In the genomic region with DNA sequence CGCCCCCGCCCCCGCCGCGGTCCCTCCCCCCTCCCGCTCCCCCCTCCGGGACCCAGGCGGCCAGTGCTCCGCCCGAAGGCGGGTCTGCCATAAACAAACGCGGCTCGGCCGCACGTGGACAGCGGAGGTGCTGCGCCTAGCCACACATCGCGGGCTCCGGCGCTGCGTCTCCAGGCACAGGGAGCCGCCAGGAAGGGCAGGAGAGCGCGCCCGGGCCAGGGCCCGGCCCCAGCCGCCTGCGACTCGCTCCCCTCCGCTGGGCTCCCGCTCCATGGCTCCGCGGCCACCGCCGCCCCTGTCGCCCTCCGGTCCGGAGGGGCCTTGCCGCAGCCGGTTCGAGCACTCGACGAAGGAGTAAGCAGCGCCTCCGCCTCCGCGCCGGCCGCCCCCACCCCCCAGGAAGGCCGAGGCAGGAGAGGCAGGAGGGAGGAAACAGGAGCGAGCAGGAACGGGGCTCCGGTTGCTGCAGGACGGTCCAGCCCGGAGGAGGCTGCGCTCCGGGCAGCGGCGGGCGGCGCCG, we compare ENCODE assay signal across 9 cellular contexts. TPM values are rescaled to one million over a fixed set of nuclear protein-coding genes. Genes with fewer than 3 reads are reported as not detected.
DNase-seq lines count a peak whose midpoint lies in the region; ATAC-seq and TF ChIP-seq lines count a peak whose summit lies in the region.
"Had no signal": no experiment of that assay in that cellular context is flagged by ENCODE, and none has a peak within 500 bp of the region (broad histone marks: within the 10 kb centered on the region; RNA-seq: fewer than 3 reads in every experiment).

A gene with protein sequence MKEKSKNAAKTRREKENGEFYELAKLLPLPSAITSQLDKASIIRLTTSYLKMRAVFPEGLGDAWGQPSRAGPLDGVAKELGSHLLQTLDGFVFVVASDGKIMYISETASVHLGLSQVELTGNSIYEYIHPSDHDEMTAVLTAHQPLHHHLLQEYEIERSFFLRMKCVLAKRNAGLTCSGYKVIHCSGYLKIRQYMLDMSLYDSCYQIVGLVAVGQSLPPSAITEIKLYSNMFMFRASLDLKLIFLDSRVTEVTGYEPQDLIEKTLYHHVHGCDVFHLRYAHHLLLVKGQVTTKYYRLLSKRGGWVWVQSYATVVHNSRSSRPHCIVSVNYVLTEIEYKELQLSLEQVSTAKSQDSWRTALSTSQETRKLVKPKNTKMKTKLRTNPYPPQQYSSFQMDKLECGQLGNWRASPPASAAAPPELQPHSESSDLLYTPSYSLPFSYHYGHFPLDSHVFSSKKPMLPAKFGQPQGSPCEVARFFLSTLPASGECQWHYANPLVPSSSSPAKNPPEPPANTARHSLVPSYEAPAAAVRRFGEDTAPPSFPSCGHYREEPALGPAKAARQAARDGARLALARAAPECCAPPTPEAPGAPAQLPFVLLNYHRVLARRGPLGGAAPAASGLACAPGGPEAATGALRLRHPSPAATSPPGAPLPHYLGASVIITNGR (plus strand): TSS at position 90 of the 520 bp plus-strand sequence. CDS start 632 bp downstream, outside the sequence.

- H3K9me3 Mint-ChIP-seq in activated naive CD8-positive, alpha-beta T cell (ENCODE audit: low read depth): no peaks in the 10 kb centered on the region
- H3K9me3 Mint-ChIP-seq in activated naive CD8-positive, alpha-beta T cell treated with anti-CD3 and anti-CD28 coated beads for 36 hours: no peaks in the 10 kb centered on the region

- peak in 1 of 4 donors; percentile 29 for TF ChIP-seq POLR2A in stomach (IDR thresholded peaks at IDR 0.05)

- no peaks in the 10 kb centered on the region for H4K20me1 ChIP-seq in hepatocyte (ENCODE audit: insufficient read depth, poor library complexity, severe bottlenecking)

- ATAC-seq in T-helper 17 cell (no peak), GM19023 (IDR thresholded peaks at IDR 0.05; ENCODE audit: unreplicated experiment) (no peak), GM19395 (IDR thresholded peaks at IDR 0.05; ENCODE audit: unreplicated experiment) (no peak)

- H3K9me2 ChIP-seq in hepatocyte (replicated peaks; ENCODE audit: insufficient read depth): no peaks in the 10 kb centered on the region

- under 1% methylated on average over 40 of the region's 64 CpGs for WGBS in hepatocyte (ENCODE audit: low lambda C conversion rate, missing lambda C conversion rate)
- WGBS in stomach, 5 donors: 0 to 3% (median 1%) methylated on average over 5 to 63 of the region's 64 CpGs; no CpG with 5 or more reads in 1 of the 5 donors

- TF ChIP-seq CTCF in hepatocyte (IDR thresholded peaks at IDR 0.05; ENCODE audit: poor library complexity) (no peak), stomach (IDR thresholded peaks at IDR 0.05) (no peak)

- no peak for DNase-seq in activated naive CD8-positive, alpha-beta T cell treated with anti-CD3 and anti-CD28 coated beads for 36 hours
- DNase-seq in T-helper 17 cell: no peak
- DNase-seq in hepatocyte (ENCODE audit: low spot score): no peak
- DNase-seq in stomach: peak; percentile 90
- DNase-seq in DMS153 treated with DMSO at 0.1 percent for 48 hours (lab: John Stamatoyannopoulos, UW; ENCODE audit: unreplicated experiment): no peak

- H3K4me1 Mint-ChIP-seq in activated naive CD8-positive, alpha-beta T cell (ENCODE audit: low read depth): peaks cover 32% of the 10 kb centered on the region
- H3K4me1 Mint-ChIP-seq in activated naive CD8-positive, alpha-beta T cell treated with anti-CD3 and anti-CD28 coated beads for 36 hours: peaks cover 20% of the 10 kb centered on the region
- peaks cover 13% of the 10 kb centered on the region for H3K4me1 Mint-ChIP-seq in T-helper 17 cell

- H3K9me3 ChIP-seq in T-helper 17 cell (ENCODE audit: control insufficient read depth, low read length, poor library complexity, severe bottlenecking) (no peaks in the 10 kb centered on the region), hepatocyte (ENCODE audit: low read depth) (no peaks in the 10 kb centered on the region), stomach (no peaks in the 10 kb centered on the region)

- peaks cover 98% of the 10 kb centered on the region for H3K27me3 ChIP-seq in hepatocyte
- H3K27me3 ChIP-seq in stomach: peaks cover 23 to 100% (median 100%) of the 10 kb centered on the region in 3 donors

- H3K36me3 Mint-ChIP-seq in activated naive CD8-positive, alpha-beta T cell: no peaks in the 10 kb centered on the region
- no peaks in the 10 kb centered on the region for H3K36me3 Mint-ChIP-seq in activated naive CD8-positive, alpha-beta T cell treated with anti-CD3 and anti-CD28 coated beads for 36 hours
- peaks cover 5% of the 10 kb centered on the region for H3K36me3 Mint-ChIP-seq in T-helper 17 cell (ENCODE audit: low read depth)

- H3K4me2 ChIP-seq in hepatocyte: peak within 1 kb of the TSS; percentile 89

- no peak within 1 kb of the TSS for H3K27ac Mint-ChIP-seq in activated naive CD8-positive, alpha-beta T cell
- no peak within 1 kb of the TSS for H3K27ac Mint-ChIP-seq in activated naive CD8-positive, alpha-beta T cell treated with anti-CD3 and anti-CD28 coated beads for 36 hours
- no peak within 1 kb of the TSS for H3K27ac Mint-ChIP-seq in T-helper 17 cell

- H3K4me3 ChIP-seq in hepatocyte: no peak within 1 kb of the TSS
- peak within 1 kb of the TSS; percentile 47 to 69 (median 54) for H3K4me3 ChIP-seq in stomach

- H2AFZ ChIP-seq in hepatocyte: peak within 1 kb of the TSS; percentile 68

- H3K27me3 Mint-ChIP-seq in activated naive CD8-positive, alpha-beta T cell: peaks cover 43% of the 10 kb centered on the region
- H3K27me3 Mint-ChIP-seq in activated naive CD8-positive, alpha-beta T cell treated with anti-CD3 and anti-CD28 coated beads for 36 hours: peaks cover 86% of the 10 kb centered on the region
- H3K27me3 Mint-ChIP-seq in T-helper 17 cell: peaks cover 67% of the 10 kb centered on the region

- no peak for TF ChIP-seq EP300 in stomach (IDR thresholded peaks at IDR 0.05)

- H3K4me1 ChIP-seq in hepatocyte (ENCODE audit: insufficient read depth): peaks cover 26% of the 10 kb centered on the region
- peaks cover 44 to 80% (median 56%) of the 10 kb centered on the region in 4 donors for H3K4me1 ChIP-seq in stomach

- H3K27ac ChIP-seq in hepatocyte: no peak within 1 kb of the TSS
- peak within 1 kb of the TSS; percentile 79 to 95 (median 88) for H3K27ac ChIP-seq in stomach

- H3K36me3 ChIP-seq in hepatocyte (replicated peaks; ENCODE audit: insufficient read depth, low read depth) (no peaks in the 10 kb centered on the region), stomach (no peaks in the 10 kb centered on the region)

- peak within 1 kb of the TSS; percentile 81 for H3K4me3 Mint-ChIP-seq in activated naive CD8-positive, alpha-beta T cell
- no peak within 1 kb of the TSS for H3K4me3 Mint-ChIP-seq in activated naive CD8-positive, alpha-beta T cell treated with anti-CD3 and anti-CD28 coated beads for 36 hours
- H3K4me3 Mint-ChIP-seq in T-helper 17 cell: peak within 1 kb of the TSS; percentile 84

- intact Hi-C loops in stomach (cut with DNase I; ENCODE audit: low total_unique reads): no loop called here

- H3K79me2 ChIP-seq in hepatocyte: no peaks in the 10 kb centered on the region

RNA-seq across cellular contexts. Expression of the gene that starts here (rescaled TPM):
- not detected for total RNA-seq in activated naive CD8-positive, alpha-beta T cell treated with anti-CD3 and anti-CD28 coated beads for 36 hours
- total RNA-seq in T-helper 17 cell (not detected), hepatocyte (0.20 and 0.76 TPM in 2 replicates), stomach (10 to 100 TPM in 4 of 5 donors, not detected in 1; 11.2 to 28.3 (median 20.4) TPM)
- polyA plus RNA-seq in hepatocyte (0.13 and 0.35 TPM in 2 replicates), stomach (10 to 100 TPM in 1 of 3 donors, 1 to 10 TPM in 2; 3.3 to 14.0 (median 6.9) TPM)
- total RNA-seq: subcutaneous adipose tissue had no signal
